In genomic region chr9:70260007-70260443, GRCh38 we compare ENCODE assay signal across 8 cellular contexts. TPM values are rescaled to one million over a fixed set of nuclear protein-coding genes. Genes with fewer than 3 reads are reported as not detected.
DNase-seq lines count a peak whose midpoint lies in the region; ATAC-seq, FAIRE-seq and TF ChIP-seq lines count a peak whose summit lies in the region.

No MANE protein-coding gene starts in this region.

- peaks cover 8% of the 10 kb centered on the region for H3K4me1 Mint-ChIP-seq in Caco-2 (ENCODE audit: low read depth, unreplicated experiment)

- H3K9me3 ChIP-seq in Caco-2 = no peaks in the 10 kb centered on the region
- no peaks in the 10 kb centered on the region for H3K9me3 ChIP-seq in PC-3 (ENCODE audit: low read length)
- no peaks in the 10 kb centered on the region for H3K9me3 ChIP-seq in neutrophil

- H3K36me3 ChIP-seq in Caco-2 (ENCODE audit: control insufficient read depth, insufficient read depth, low read length) = no peaks in the 10 kb centered on the region
- H3K36me3 ChIP-seq in PC-3 (ENCODE audit: low read depth, low read length) = peaks cover 33% of the 10 kb centered on the region
- peaks cover 8% of the 10 kb centered on the region for H3K36me3 ChIP-seq in neutrophil

- H2AFZ ChIP-seq in PC-3 (ENCODE audit: low read length) = no peak overlapping the region

- no peaks in the 10 kb centered on the region for H3K4me1 ChIP-seq in Caco-2
- peaks cover 67% of the 10 kb centered on the region for H3K4me1 ChIP-seq in PC-3 (ENCODE audit: insufficient read depth, low read length)
- H3K4me1 ChIP-seq in neutrophil (ENCODE audit: control insufficient read depth in 1 of 2, insufficient read depth in 1 of 2, low read depth in 1 of 2, low read length in 1 of 2) = peaks cover 16 to 17% of the 10 kb centered on the region in 2 experiments

- FAIRE-seq in urothelium cell line (lab: Jason Lieb, UNC) = no peak

- no peak for ATAC-seq in PC-3

- H3K36me3 Mint-ChIP-seq in Caco-2 (ENCODE audit: insufficient read depth, unreplicated experiment) = peaks cover 30% of the 10 kb centered on the region

- H3K27ac ChIP-seq in PC-3 (ENCODE audit: low read length) (peak overlapping the region; percentile 95), neutrophil (no peak overlapping the region)

- H3K9ac ChIP-seq in PC-3 (ENCODE audit: low read length) = peak overlapping the region; percentile 97

- H3K79me2 ChIP-seq in PC-3 (ENCODE audit: low read length) = peaks cover 75% of the 10 kb centered on the region

- CTCF ChIA-PET in Caco-2 (lab: Charles Lee) (no interaction called here), PC-3 (lab: Charles Lee) (no interaction called here)

- H3K27ac Mint-ChIP-seq in Caco-2 (ENCODE audit: unreplicated experiment) = peak overlapping the region; percentile 94

- H3K9me2 ChIP-seq in PC-3 (replicated peaks; ENCODE audit: low read length) = no peaks in the 10 kb centered on the region

- H3K4me3 Mint-ChIP-seq in Caco-2 (ENCODE audit: unreplicated experiment) = peak overlapping the region; percentile 89

- no peaks in the 10 kb centered on the region for H3K27me3 Mint-ChIP-seq in Caco-2 (ENCODE audit: insufficient read depth, unreplicated experiment)

- no peaks in the 10 kb centered on the region for H3K9me3 Mint-ChIP-seq in Caco-2 (ENCODE audit: unreplicated experiment)

- peaks cover 54% of the 10 kb centered on the region for H4K20me1 ChIP-seq in PC-3 (ENCODE audit: low read length)

- H3K27me3 ChIP-seq in Caco-2 (replicated peaks; ENCODE audit: control insufficient read depth, insufficient read depth, low read length) (no peaks in the 10 kb centered on the region), PC-3 (ENCODE audit: low read length) (no peaks in the 10 kb centered on the region), neutrophil (no peaks in the 10 kb centered on the region)

- peak overlapping the region; percentile 95 for H3K4me2 ChIP-seq in PC-3 (ENCODE audit: low read length)

- BruUV-seq in Caco-2 (replicated peaks; lab: Mats Ljungman, UMichigan) (no TSS peak), PC-3 (replicated peaks; lab: Mats Ljungman, UMichigan) (no TSS peak)

- DNase-seq in Caco-2 (no peak), PC-3 (peak; percentile 4), epithelial cell of esophagus (ENCODE audit: low read depth) (no peak), midbrain (lab: John Stamatoyannopoulos, UW) (no peak), NCI-H524 treated with DMSO at 0.1 percent for 48 hours (lab: John Stamatoyannopoulos, UW) (no peak), urothelium cell line (ENCODE audit: low spot score) (no peak)
- no peak for DNase-seq in effector CD4-positive, alpha-beta T cell

- TF ChIP-seq CTCF in Caco-2 (IDR thresholded peaks at IDR 0.05; ENCODE audit: insufficient read depth in 1 of 2, low read depth in 1 of 2, low read length in 1 of 2, severe bottlenecking in 1 of 2, unreplicated experiment in 1 of 2) (no peak), PC-3 (conservative IDR thresholded peaks at IDR 0.05; ENCODE audit: low read depth, low read length) (no peak), epithelial cell of esophagus (IDR thresholded peaks at IDR 0.05; ENCODE audit: insufficient read depth, low read depth, low read length, missing control alignments) (no peak), neutrophil (IDR thresholded peaks at IDR 0.05) (no peak)

- POLR2A ChIA-PET in Caco-2 (lab: Charles Lee) (no interaction called here), PC-3 (lab: Charles Lee; ENCODE audit: unreplicated experiment) (no interaction called here)

- peak overlapping the region; percentile 54 for H3K4me3 ChIP-seq in Caco-2 (ENCODE audit: low read depth, low read length)
- H3K4me3 ChIP-seq in PC-3 (ENCODE audit: low read length) = peak overlapping the region; percentile 97
- peak overlapping the region; percentile 92 for H3K4me3 ChIP-seq in epithelial cell of esophagus (ENCODE audit: low read length)
- peak overlapping the region; percentile 69 to 81 for H3K4me3 ChIP-seq in neutrophil (ENCODE audit: low read depth in 1 of 2, low read length in 1 of 2)

- intact Hi-C loops in Caco-2 (cut with micrococcal nuclease; ENCODE audit: unreplicated experiment) (no loop called here), PC-3 (cut with micrococcal nuclease) (no loop called here)

- H3F3A ChIP-seq in PC-3 (ENCODE audit: low read length, unreplicated experiment) = no peaks in the 10 kb centered on the region

RNA-seq across cellular contexts. Expression of gene SMC5, which starts 1.2 kb away (rescaled TPM):
- total RNA-seq in Caco-2 (2022) (7.7 and 7.8 TPM in 2 replicates), PC-3 (2014; rRNA removed) (15.1 and 22.5 TPM in 2 replicates)
